7 cellular contexts compared by ENCODE assay signal in genomic region chr10:25629333-25629732, GRCh38.
"Had no signal": no experiment of that assay in that cellular context is flagged by ENCODE, and none has a peak within 500 bp of the region (broad histone marks: within the 10 kb centered on the region; RNA-seq: fewer than 3 reads in every experiment).

No MANE protein-coding gene starts in this region.

- DNase-seq: IMR-90, KBM-7, KG1 had no signal

- FAIRE-seq: HepG2, HTR-8/SVneo had no signal

- H3K27ac ChIP-seq: HL-60 had no signal

- H3K4me3 ChIP-seq: K562 had no signal

- ATAC-seq: HepG2, K562 had no signal
